14 cellular contexts compared by ENCODE assay signal in genomic region chr2:56177420-56178220, GRCh38.
A peak's percentile ranks its signal among the peaks of the same experiment; 100 is the strongest.
DNase-seq lines count a peak whose midpoint lies in the region; ATAC-seq and FAIRE-seq lines count a peak whose summit lies in the region.
"Had no signal": no experiment of that assay in that cellular context is flagged by ENCODE, and none has a peak within 500 bp of the region (broad histone marks: within the 10 kb centered on the region; RNA-seq: fewer than 3 reads in every experiment).

No MANE protein-coding gene starts in this region.

- DNase-seq in adipocyte (ENCODE audit: low read depth) = peak; percentile 56
- DNase-seq in caudate nucleus (lab: John Stamatoyannopoulos, UW) = no peak
- DNase-seq in NCI-H1105 treated with DMSO at 0.1 percent for 48 hours (lab: John Stamatoyannopoulos, UW) = no peak
- no peak for DNase-seq in foreskin melanocyte
- DNase-seq in RCC 7860 (ENCODE audit: low spot score) = no peak
- DNase-seq: activated effector memory CD4-positive, alpha-beta T cell treated with Interleukin-2 at 50 U/mL for 16 hours; dorsolateral prefrontal cortex; H9 had no signal

- peaks cover 52% of the 10 kb centered on the region for H3K27me3 ChIP-seq in adipocyte (replicated peaks; ENCODE audit: control insufficient read depth, insufficient read depth, low read length)

- H3K9ac ChIP-seq in adipocyte (ENCODE audit: low read length) = no peak overlapping the region

- no peak overlapping the region for H3K27ac ChIP-seq in caudate nucleus (ENCODE audit: low read depth, low read length)
- H3K27ac ChIP-seq: dorsolateral prefrontal cortex, hepatocyte, SK-N-MC had no signal

- H3K4me3 ChIP-seq in adipocyte (ENCODE audit: low read length) = no peak overlapping the region
- H3K4me3 ChIP-seq: dorsolateral prefrontal cortex, hepatocyte, SK-N-MC had no signal

- H3K9me3 ChIP-seq in adipocyte (ENCODE audit: control insufficient read depth, low read length) = no peaks in the 10 kb centered on the region

- FAIRE-seq in RCC 7860 (lab: Jason Lieb, UNC) = no peak
- FAIRE-seq: HepG2 had no signal

- ATAC-seq in GM18519 (IDR thresholded peaks at IDR 0.05; ENCODE audit: low FRiP score, unreplicated experiment) (peak; percentile 89), GM21381 (IDR thresholded peaks at IDR 0.05; ENCODE audit: unreplicated experiment) (peak; percentile 55), HG02973 (IDR thresholded peaks at IDR 0.05; ENCODE audit: unreplicated experiment) (peak; percentile 65)
- ATAC-seq: HepG2 had no signal

- H3K36me3 ChIP-seq in adipocyte (ENCODE audit: control insufficient read depth, insufficient read depth, low read length, severe bottlenecking) = no peaks in the 10 kb centered on the region

- H3K4me1 ChIP-seq in adipocyte (ENCODE audit: control insufficient read depth, insufficient read depth, low read length) = no peaks in the 10 kb centered on the region
